Comparison of ENCODE assay signal across 1 cellular context in the genomic region with DNA sequence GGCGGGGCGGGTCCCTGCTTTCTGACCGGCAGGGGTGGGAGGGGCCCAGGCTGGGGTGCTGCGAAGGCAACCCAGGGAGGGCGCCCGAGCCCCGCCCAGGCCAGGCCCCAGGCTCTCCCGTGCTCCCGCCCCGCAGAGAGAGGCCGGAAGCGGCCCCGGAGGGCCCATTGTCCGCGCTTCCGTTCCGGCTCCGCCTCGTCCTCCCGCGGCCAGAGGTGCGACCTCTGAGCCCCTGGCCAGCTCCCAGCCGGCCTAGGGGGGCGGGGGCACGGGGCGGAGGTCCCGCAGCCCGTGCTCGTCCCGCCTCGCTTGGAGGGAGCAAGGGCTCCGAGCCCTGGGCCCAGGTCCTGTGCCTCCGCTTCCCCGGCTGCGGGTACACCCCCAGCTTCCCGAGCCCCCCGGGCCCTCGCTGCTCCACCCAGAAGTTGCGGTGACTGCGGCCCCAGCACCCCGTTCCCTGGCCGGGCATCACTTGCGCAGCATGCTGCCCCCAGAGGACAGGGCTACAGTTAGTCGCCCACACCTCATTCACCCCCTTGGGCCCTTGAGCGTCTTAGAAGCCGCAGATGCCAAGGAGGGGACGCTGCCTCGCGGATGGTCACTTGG.
A peak's percentile ranks its signal among the peaks of the same experiment; 100 is the strongest.
TF ChIP-seq lines count a peak whose summit lies in the region.

No MANE protein-coding gene starts in this region.

TF ChIP-seq in HepG2, 621 proteins besides CTCF, POLR2A, EP300 and RAD21 (continued from another document and continues in another):
- TF ChIP-seq AKNA (CRISPR knock-in tag; IDR thresholded peaks at IDR 0.05; ENCODE audit: borderline replicate concordance) = no peak
- TF ChIP-seq, protein P1, sequence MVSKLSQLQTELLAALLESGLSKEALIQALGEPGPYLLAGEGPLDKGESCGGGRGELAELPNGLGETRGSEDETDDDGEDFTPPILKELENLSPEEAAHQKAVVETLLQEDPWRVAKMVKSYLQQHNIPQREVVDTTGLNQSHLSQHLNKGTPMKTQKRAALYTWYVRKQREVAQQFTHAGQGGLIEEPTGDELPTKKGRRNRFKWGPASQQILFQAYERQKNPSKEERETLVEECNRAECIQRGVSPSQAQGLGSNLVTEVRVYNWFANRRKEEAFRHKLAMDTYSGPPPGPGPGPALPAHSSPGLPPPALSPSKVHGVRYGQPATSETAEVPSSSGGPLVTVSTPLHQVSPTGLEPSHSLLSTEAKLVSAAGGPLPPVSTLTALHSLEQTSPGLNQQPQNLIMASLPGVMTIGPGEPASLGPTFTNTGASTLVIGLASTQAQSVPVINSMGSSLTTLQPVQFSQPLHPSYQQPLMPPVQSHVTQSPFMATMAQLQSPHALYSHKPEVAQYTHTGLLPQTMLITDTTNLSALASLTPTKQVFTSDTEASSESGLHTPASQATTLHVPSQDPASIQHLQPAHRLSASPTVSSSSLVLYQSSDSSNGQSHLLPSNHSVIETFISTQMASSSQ (IDR thresholded peaks at IDR 0.05; ENCODE audit: low read depth) = no peak
- TF ChIP-seq, protein P1 (CRISPR knock-in tag; IDR thresholded peaks at IDR 0.05; ENCODE audit: borderline replicate concordance) = peak; percentile 58; the same call in 1 of the 2 replicates
- no peak for TF ChIP-seq ZNF619 (CRISPR knock-in tag; IDR thresholded peaks at IDR 0.05)
- TF ChIP-seq SRSF9 (IDR thresholded peaks at IDR 0.05; ENCODE audit: borderline replicate concordance, insufficient read depth, low read depth, low read length, poor library complexity, severe bottlenecking) = no peak
- TF ChIP-seq SCMH1 (CRISPR knock-in tag; IDR thresholded peaks at IDR 0.05; ENCODE audit: borderline replicate concordance) = no peak
- TF ChIP-seq CCAR2 (optimal IDR thresholded peaks at IDR 0.05; ENCODE audit: low read depth, low read length) = peak; percentile 39
- TF ChIP-seq WIZ (CRISPR knock-in tag; IDR thresholded peaks at IDR 0.05) = no peak
- TF ChIP-seq CREB1 (IDR thresholded peaks at IDR 0.05) = no peak
- TF ChIP-seq CREB1 (CRISPR knock-in tag; IDR thresholded peaks at IDR 0.05) = no peak
- TF ChIP-seq HOXA9 (CRISPR knock-in tag; IDR thresholded peaks at IDR 0.05; ENCODE audit: borderline replicate concordance) = no peak
- TF ChIP-seq, protein P2, sequence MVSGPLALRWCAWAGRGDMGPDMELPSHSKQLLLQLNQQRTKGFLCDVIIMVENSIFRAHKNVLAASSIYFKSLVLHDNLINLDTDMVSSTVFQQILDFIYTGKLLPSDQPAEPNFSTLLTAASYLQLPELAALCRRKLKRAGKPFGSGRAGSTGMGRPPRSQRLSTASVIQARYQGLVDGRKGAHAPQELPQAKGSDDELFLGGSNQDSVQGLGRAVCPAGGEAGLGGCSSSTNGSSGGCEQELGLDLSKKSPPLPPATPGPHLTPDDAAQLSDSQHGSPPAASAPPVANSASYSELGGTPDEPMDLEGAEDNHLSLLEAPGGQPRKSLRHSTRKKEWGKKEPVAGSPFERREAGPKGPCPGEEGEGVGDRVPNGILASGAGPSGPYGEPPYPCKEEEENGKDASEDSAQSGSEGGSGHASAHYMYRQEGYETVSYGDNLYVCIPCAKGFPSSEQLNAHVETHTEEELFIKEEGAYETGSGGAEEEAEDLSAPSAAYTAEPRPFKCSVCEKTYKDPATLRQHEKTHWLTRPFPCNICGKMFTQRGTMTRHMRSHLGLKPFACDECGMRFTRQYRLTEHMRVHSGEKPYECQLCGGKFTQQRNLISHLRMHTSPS (CRISPR knock-in tag; IDR thresholded peaks at IDR 0.05; ENCODE audit: low read depth) = peak; percentile 71
- no peak for TF ChIP-seq SSRP1 (CRISPR knock-in tag; IDR thresholded peaks at IDR 0.05)
- peak; percentile 86; the same call in 1 of the 2 replicates for TF ChIP-seq ZNF569 (CRISPR knock-in tag; IDR thresholded peaks at IDR 0.05; ENCODE audit: borderline replicate concordance)
- TF ChIP-seq ZNF614 (CRISPR knock-in tag; IDR thresholded peaks at IDR 0.05; ENCODE audit: borderline replicate concordance) = peak; percentile 82; the same call in 1 of the 2 replicates
- peak; percentile 68; the same call in 1 of the 2 replicates for TF ChIP-seq ZNF772 (CRISPR knock-in tag; IDR thresholded peaks at IDR 0.05)
- no peak for TF ChIP-seq ZNF530 (CRISPR knock-in tag; IDR thresholded peaks at IDR 0.05; ENCODE audit: low read depth)
- TF ChIP-seq RBFOX2 (IDR thresholded peaks at IDR 0.05; ENCODE audit: low read depth, low read length) = peak; percentile 98
- TF ChIP-seq ZBTB26 (CRISPR knock-in tag; IDR thresholded peaks at IDR 0.05; ENCODE audit: borderline replicate concordance) = no peak
- no peak for TF ChIP-seq ZNF335 (CRISPR knock-in tag; IDR thresholded peaks at IDR 0.05)
- peak; percentile 32; the same call in 1 of the 2 replicates for TF ChIP-seq ZBTB20 (CRISPR knock-in tag; IDR thresholded peaks at IDR 0.05; ENCODE audit: borderline replicate concordance, low read depth)
- TF ChIP-seq ZFP82 (CRISPR knock-in tag; IDR thresholded peaks at IDR 0.05; ENCODE audit: borderline replicate concordance) = no peak
- TF ChIP-seq PITX1 (CRISPR knock-in tag; IDR thresholded peaks at IDR 0.05) = peak; percentile 69
- TF ChIP-seq ZNF468 (CRISPR knock-in tag; IDR thresholded peaks at IDR 0.05) = no peak
- TF ChIP-seq ZNF670 (CRISPR knock-in tag; IDR thresholded peaks at IDR 0.05; ENCODE audit: borderline replicate concordance) = 0 out of 2 replicates have a peak, but pooled peaks have one; percentile 56
- peak; percentile 62 for TF ChIP-seq SP2 (CRISPR knock-in tag; IDR thresholded peaks at IDR 0.05)
- TF ChIP-seq, protein P3, sequence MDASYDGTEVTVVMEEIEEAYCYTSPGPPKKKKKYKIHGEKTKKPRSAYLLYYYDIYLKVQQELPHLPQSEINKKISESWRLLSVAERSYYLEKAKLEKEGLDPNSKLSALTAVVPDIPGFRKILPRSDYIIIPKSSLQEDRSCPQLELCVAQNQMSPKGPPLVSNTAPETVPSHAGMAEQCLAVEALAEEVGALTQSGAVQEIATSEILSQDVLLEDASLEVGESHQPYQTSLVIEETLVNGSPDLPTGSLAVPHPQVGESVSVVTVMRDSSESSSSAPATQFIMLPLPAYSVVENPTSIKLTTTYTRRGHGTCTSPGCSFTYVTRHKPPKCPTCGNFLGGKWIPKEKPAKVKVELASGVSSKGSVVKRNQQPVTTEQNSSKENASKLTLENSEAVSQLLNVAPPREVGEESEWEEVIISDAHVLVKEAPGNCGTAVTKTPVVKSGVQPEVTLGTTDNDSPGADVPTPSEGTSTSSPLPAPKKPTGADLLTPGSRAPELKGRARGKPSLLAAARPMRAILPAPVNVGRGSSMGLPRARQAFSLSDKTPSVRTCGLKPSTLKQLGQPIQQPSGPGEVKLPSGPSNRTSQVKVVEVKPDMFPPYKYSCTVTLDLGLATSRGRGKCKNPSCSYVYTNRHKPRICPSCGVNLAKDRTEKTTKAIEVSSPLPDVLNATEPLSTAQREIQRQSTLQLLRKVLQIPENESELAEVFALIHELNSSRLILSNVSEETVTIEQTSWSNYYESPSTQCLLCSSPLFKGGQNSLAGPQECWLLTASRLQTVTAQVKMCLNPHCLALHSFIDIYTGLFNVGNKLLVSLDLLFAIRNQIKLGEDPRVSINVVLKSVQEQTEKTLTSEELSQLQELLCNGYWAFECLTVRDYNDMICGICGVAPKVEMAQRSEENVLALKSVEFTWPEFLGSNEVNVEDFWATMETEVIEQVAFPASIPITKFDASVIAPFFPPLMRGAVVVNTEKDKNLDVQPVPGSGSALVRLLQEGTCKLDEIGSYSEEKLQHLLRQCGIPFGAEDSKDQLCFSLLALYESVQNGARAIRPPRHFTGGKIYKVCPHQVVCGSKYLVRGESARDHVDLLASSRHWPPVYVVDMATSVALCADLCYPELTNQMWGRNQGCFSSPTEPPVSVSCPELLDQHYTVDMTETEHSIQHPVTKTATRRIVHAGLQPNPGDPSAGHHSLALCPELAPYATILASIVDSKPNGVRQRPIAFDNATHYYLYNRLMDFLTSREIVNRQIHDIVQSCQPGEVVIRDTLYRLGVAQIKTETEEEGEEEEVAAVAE (CRISPR knock-in tag; IDR thresholded peaks at IDR 0.05; ENCODE audit: borderline replicate concordance) = 0 out of 2 replicates have a peak, but pooled peaks have one; percentile 13
- TF ChIP-seq, protein P4, sequence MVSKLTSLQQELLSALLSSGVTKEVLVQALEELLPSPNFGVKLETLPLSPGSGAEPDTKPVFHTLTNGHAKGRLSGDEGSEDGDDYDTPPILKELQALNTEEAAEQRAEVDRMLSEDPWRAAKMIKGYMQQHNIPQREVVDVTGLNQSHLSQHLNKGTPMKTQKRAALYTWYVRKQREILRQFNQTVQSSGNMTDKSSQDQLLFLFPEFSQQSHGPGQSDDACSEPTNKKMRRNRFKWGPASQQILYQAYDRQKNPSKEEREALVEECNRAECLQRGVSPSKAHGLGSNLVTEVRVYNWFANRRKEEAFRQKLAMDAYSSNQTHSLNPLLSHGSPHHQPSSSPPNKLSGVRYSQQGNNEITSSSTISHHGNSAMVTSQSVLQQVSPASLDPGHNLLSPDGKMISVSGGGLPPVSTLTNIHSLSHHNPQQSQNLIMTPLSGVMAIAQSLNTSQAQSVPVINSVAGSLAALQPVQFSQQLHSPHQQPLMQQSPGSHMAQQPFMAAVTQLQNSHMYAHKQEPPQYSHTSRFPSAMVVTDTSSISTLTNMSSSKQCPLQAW (CRISPR knock-in tag; IDR thresholded peaks at IDR 0.05) = peak; percentile 86
- TF ChIP-seq MIXL1 (CRISPR knock-in tag; IDR thresholded peaks at IDR 0.05) = no peak
- peak; percentile 79 for TF ChIP-seq PHF20 (CRISPR knock-in tag; IDR thresholded peaks at IDR 0.05)
- peak; percentile 18 for TF ChIP-seq ZNF883 (CRISPR knock-in tag; IDR thresholded peaks at IDR 0.05; ENCODE audit: not compliant biosample characterization)
- TF ChIP-seq, protein P5, sequence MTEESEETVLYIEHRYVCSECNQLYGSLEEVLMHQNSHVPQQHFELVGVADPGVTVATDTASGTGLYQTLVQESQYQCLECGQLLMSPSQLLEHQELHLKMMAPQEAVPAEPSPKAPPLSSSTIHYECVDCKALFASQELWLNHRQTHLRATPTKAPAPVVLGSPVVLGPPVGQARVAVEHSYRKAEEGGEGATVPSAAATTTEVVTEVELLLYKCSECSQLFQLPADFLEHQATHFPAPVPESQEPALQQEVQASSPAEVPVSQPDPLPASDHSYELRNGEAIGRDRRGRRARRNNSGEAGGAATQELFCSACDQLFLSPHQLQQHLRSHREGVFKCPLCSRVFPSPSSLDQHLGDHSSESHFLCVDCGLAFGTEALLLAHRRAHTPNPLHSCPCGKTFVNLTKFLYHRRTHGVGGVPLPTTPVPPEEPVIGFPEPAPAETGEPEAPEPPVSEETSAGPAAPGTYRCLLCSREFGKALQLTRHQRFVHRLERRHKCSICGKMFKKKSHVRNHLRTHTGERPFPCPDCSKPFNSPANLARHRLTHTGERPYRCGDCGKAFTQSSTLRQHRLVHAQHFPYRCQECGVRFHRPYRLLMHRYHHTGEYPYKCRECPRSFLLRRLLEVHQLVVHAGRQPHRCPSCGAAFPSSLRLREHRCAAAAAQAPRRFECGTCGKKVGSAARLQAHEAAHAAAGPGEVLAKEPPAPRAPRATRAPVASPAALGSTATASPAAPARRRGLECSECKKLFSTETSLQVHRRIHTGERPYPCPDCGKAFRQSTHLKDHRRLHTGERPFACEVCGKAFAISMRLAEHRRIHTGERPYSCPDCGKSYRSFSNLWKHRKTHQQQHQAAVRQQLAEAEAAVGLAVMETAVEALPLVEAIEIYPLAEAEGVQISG (CRISPR knock-in tag; IDR thresholded peaks at IDR 0.05) = peak; percentile 89
- no peak for TF ChIP-seq ZFP37 (CRISPR knock-in tag; IDR thresholded peaks at IDR 0.05; ENCODE audit: borderline replicate concordance)
